ENCODE assay signal across 7 cellular contexts in the genomic region with DNA sequence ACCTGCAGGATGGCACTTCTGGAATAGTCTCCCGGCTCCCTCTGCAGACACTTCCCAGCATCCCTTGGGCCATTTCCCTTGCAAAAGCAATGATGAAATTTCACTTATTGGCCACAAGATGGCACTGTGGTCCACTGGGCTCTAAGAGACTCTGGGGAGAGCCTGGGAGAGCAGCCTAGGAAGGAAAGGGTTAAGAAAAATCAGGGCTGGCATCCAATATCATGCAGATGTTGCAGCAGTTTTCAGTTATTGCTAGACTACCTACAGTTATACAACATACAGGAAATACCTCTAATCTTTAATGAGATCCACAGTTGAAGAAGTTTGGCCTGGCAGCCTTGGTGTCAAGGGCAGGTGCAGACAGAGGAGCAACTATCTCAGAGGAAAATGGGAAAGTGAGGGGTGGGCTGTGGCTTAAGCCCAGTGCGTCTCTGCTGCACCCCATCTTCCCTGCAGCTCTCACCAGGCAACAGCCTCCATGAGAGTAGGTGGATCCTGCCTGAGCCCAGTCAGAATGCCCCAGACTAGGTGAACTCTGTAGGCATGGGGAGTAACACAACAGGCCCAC.
A peak's percentile ranks its signal among the peaks of the same experiment; 100 is the strongest.
DNase-seq lines count a peak whose midpoint lies in the region; ATAC-seq and TF ChIP-seq lines count a peak whose summit lies in the region.

No MANE protein-coding gene starts in this region.

- no peak overlapping the region for H3K4me3 Mint-ChIP-seq in stimulated activated effector memory CD8-positive, alpha-beta T cell treated with anti-CD3 and anti-CD28 coated beads, Interleukin-12 subunit alpha, Interleukin-12 subunit beta, amount 100 ng/mL, for 72 hours

- ATAC-seq in GM19328 (IDR thresholded peaks at IDR 0.05; ENCODE audit: unreplicated experiment) (peak; percentile 83), HG03196 (IDR thresholded peaks at IDR 0.05; ENCODE audit: unreplicated experiment) (peak; percentile 87)
- ATAC-seq in stimulated activated effector memory CD8-positive, alpha-beta T cell treated with anti-CD3 and anti-CD28 coated beads, Interleukin-12 subunit alpha, Interleukin-12 subunit beta, amount 100 ng/mL, for 72 hours: peak; percentile 49

- no peaks in the 10 kb centered on the region for H3K9me3 Mint-ChIP-seq in stimulated activated effector memory CD8-positive, alpha-beta T cell treated with anti-CD3 and anti-CD28 coated beads, Interleukin-12 subunit alpha, Interleukin-12 subunit beta, amount 100 ng/mL, for 72 hours

- no peaks in the 10 kb centered on the region for H3K27me3 ChIP-seq in ascending aorta
- no peaks in the 10 kb centered on the region for H3K27me3 ChIP-seq in iPS DF 6.9 (ENCODE audit: control insufficient read depth, insufficient read depth, low read length)

- H3K4me1 Mint-ChIP-seq in stimulated activated effector memory CD8-positive, alpha-beta T cell treated with anti-CD3 and anti-CD28 coated beads, Interleukin-12 subunit alpha, Interleukin-12 subunit beta, amount 100 ng/mL, for 72 hours: peaks cover 22% of the 10 kb centered on the region

- H3K9me3 ChIP-seq in ascending aorta (peaks cover 0 to 4% of the 10 kb centered on the region in 2 donors), iPS DF 6.9 (ENCODE audit: control insufficient read depth, insufficient read depth, low read length) (no peaks in the 10 kb centered on the region)

- H3K4me3 ChIP-seq in ascending aorta (no peak overlapping the region), iPS DF 6.9 (ENCODE audit: low read length) (no peak overlapping the region)

- no CpG with 5 or more reads among the region's 2 CpGs for WGBS in iPS DF 6.9 (ENCODE audit: insufficient coverage, insufficient read length)

- intact Hi-C loops in ascending aorta (cut with DNase I): loop anchor here (10.0 kb wide), 1 partner anchor 67 kb away; no protein-coding TSS in a partner anchor

- H3K27ac ChIP-seq in ascending aorta (no peak overlapping the region), iPS DF 6.9 (ENCODE audit: low read length) (no peak overlapping the region)

- no peaks in the 10 kb centered on the region for H3K36me3 Mint-ChIP-seq in stimulated activated effector memory CD8-positive, alpha-beta T cell treated with anti-CD3 and anti-CD28 coated beads, Interleukin-12 subunit alpha, Interleukin-12 subunit beta, amount 100 ng/mL, for 72 hours

- H3K36me3 ChIP-seq in ascending aorta (no peaks in the 10 kb centered on the region), iPS DF 6.9 (ENCODE audit: control insufficient read depth, insufficient read depth, low read length) (no peaks in the 10 kb centered on the region)

- H3K4me1 ChIP-seq in ascending aorta: no peaks in the 10 kb centered on the region
- peaks cover 3% of the 10 kb centered on the region; the same call in 1 of the 2 replicates for H3K4me1 ChIP-seq in iPS DF 6.9 (ENCODE audit: control insufficient read depth, insufficient read depth, low read length)

- TF ChIP-seq CTCF in ascending aorta (IDR thresholded peaks at IDR 0.05): peak in 2 of 3 experiments; percentile 32 to 52

- no peak overlapping the region for H3K27ac Mint-ChIP-seq in stimulated activated effector memory CD8-positive, alpha-beta T cell treated with anti-CD3 and anti-CD28 coated beads, Interleukin-12 subunit alpha, Interleukin-12 subunit beta, amount 100 ng/mL, for 72 hours

- DNase-seq in Daoy (ENCODE audit: low read depth): peak; percentile 86
- DNase-seq in NCI-H526 (lab: John Stamatoyannopoulos, UW): peak; percentile 76 to 83
- DNase-seq in ascending aorta (ENCODE audit: low spot score in 2 of 2): no peak
- DNase-seq in iPS DF 6.9 (ENCODE audit: low read depth, low spot score): peak; percentile 74
- DNase-seq in stimulated activated effector memory CD8-positive, alpha-beta T cell treated with anti-CD3 and anti-CD28 coated beads, Interleukin-12 subunit alpha, Interleukin-12 subunit beta, amount 100 ng/mL, for 72 hours (ENCODE audit: low spot score in 2 of 2): no peak

Comparison
In these comparisons a context has a peak if more than half of its experiments do, and no peak if none do; other contexts are left out.
1. DNase-seq: peak in Daoy (single experiment), NCI-H526 (2 of 2) and iPS DF 6.9 (single experiment); none in ascending aorta (0 of 2) and stimulated activated effector memory CD8-positive, alpha-beta T cell treated with anti-CD3 and anti-CD28 coated beads, Interleukin-12 subunit alpha, Interleukin-12 subunit beta, amount 100 ng/mL, for 72 hours (0 of 2).
2. Peak in every context shown above with its lines, with median percentiles within 50 percentile points of each other: ATAC-seq.